8 cellular contexts compared by ENCODE assay signal in the genomic region with DNA sequence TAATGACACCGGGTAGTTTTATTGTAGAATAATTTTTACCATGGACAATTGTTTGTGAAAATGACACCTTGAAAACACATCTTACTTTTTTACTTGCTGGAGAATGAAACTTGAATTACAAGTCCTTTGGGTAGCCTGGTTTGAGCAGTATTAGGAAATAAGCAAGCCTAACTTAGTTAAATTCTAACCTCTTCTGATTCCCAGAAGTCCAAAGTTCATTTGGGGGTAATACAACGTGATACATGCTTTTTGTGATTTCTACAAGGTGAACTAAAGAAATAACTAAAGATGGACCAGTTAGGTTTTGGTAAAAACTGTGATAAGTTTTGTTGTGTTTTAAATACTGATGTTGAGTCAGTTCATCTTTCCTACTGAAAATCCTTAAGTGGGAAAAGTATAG.
A peak's percentile ranks its signal among the peaks of the same experiment; 100 is the strongest.
DNase-seq lines count a peak whose midpoint lies in the region; ATAC-seq, FAIRE-seq and TF ChIP-seq lines count a peak whose summit lies in the region.

No MANE protein-coding gene starts in this region.

- H3K27me3 ChIP-seq in GM23338 (ENCODE audit: insufficient read depth) (no peaks in the 10 kb centered on the region), upper lobe of left lung (no peaks in the 10 kb centered on the region)

- TF ChIP-seq POLR2A in upper lobe of left lung (IDR thresholded peaks at IDR 0.05) = no peak

- no peak for ATAC-seq in GM23338
- ATAC-seq in GM18858 (IDR thresholded peaks at IDR 0.05; ENCODE audit: unreplicated experiment) = no peak
- no peak for ATAC-seq in upper lobe of left lung (ENCODE audit: low FRiP score in 2 of 2)

- no peaks in the 10 kb centered on the region for H3K9me3 ChIP-seq in upper lobe of left lung

- H2AFZ ChIP-seq in GM23338 = no peak overlapping the region

- no peaks in the 10 kb centered on the region for H3F3A ChIP-seq in GM23338 (replicated peaks; ENCODE audit: low read depth)

- H3K4me3 ChIP-seq in GM23338 (no peak overlapping the region), fibroblast of pulmonary artery (replicated peaks; ENCODE audit: low read depth, low read length) (peak overlapping the region; percentile 56), upper lobe of left lung (peak overlapping the region in 2 of 4 donors; percentile 52 to 57)

- H3K36me3 ChIP-seq in GM23338 (ENCODE audit: insufficient read depth) (no peaks in the 10 kb centered on the region; the same call in 1 of the 2 replicates), upper lobe of left lung (peaks cover 0 to 3% (median under 1%) of the 10 kb centered on the region in 4 donors)

- H3K4me1 Mint-ChIP-seq in GM23338 = peaks cover 26% of the 10 kb centered on the region

- TF ChIP-seq CTCF in GM23338 (conservative IDR thresholded peaks at IDR 0.05; ENCODE audit: low read depth in 2 of 2) = no peak
- TF ChIP-seq CTCF in VCaP (conservative IDR thresholded peaks at IDR 0.05) = no peak
- TF ChIP-seq CTCF in fibroblast of pulmonary artery (IDR thresholded peaks at IDR 0.05; ENCODE audit: low read length, missing control alignments) = no peak
- TF ChIP-seq CTCF in upper lobe of left lung (IDR thresholded peaks at IDR 0.05) = no peak

- no peaks in the 10 kb centered on the region for H3K9me2 ChIP-seq in GM23338 (ENCODE audit: insufficient read depth)

- no peaks in the 10 kb centered on the region for H3K9me3 Mint-ChIP-seq in GM23338

- WGBS in upper lobe of left lung, 2 donors = 53 to 56% methylated on average over 2 of the region's 2 CpGs

- peaks cover 6% of the 10 kb centered on the region for H3K36me3 Mint-ChIP-seq in GM23338 (ENCODE audit: low read depth)

- no peak overlapping the region for H3K27ac Mint-ChIP-seq in GM23338

- H3K4me1 ChIP-seq in GM23338 (ENCODE audit: insufficient read depth) = peaks cover 5% of the 10 kb centered on the region
- H3K4me1 ChIP-seq in upper lobe of left lung = peaks cover 17 to 26% (median 19%) of the 10 kb centered on the region in 4 donors

- H3K79me2 ChIP-seq in GM23338 (replicated peaks; ENCODE audit: insufficient read depth) = 0 out of 2 replicates have a peak, but pooled peaks cover 4% of the 10 kb centered on the region

- peak overlapping the region; percentile 70; the same call in 1 of the 2 replicates for H3K4me2 ChIP-seq in GM23338

- DNase-seq in GM23338 (ENCODE audit: low spot score) (no peak), fibroblast of pulmonary artery (ENCODE audit: low read depth) (no peak), renal cortical epithelial cell (ENCODE audit: low read depth) (peak; percentile 79), urothelium cell line (ENCODE audit: low spot score) (no peak), upper lobe of left lung (no peak), NCI-H524 treated with DMSO at 0.1 percent for 48 hours (lab: John Stamatoyannopoulos, UW) (no peak)

- TF ChIP-seq EP300 in upper lobe of left lung (IDR thresholded peaks at IDR 0.05) = no peak

- H3K4me3 Mint-ChIP-seq in GM23338 = no peak overlapping the region

- H3K27ac ChIP-seq in GM23338 (ENCODE audit: low read depth) (no peak overlapping the region), VCaP (peak overlapping the region; percentile 78), upper lobe of left lung (peak overlapping the region in 2 of 4 donors; percentile 33 to 39)

- H4K20me1 ChIP-seq in GM23338 (replicated peaks; ENCODE audit: insufficient read depth) = no peaks in the 10 kb centered on the region

- H3K27me3 Mint-ChIP-seq in GM23338 (ENCODE audit: insufficient read depth, low read depth, poor library complexity) = peaks cover 11% of the 10 kb centered on the region

- FAIRE-seq in urothelium cell line (lab: Jason Lieb, UNC) = no peak

TF ChIP-seq in GM23338, 12 proteins besides CTCF, POLR2A, EP300 and RAD21:
- TF ChIP-seq ZNF331 (CRISPR knock-in tag; IDR thresholded peaks at IDR 0.05; ENCODE audit: low read depth) = no peak
- TF ChIP-seq, protein P1, sequence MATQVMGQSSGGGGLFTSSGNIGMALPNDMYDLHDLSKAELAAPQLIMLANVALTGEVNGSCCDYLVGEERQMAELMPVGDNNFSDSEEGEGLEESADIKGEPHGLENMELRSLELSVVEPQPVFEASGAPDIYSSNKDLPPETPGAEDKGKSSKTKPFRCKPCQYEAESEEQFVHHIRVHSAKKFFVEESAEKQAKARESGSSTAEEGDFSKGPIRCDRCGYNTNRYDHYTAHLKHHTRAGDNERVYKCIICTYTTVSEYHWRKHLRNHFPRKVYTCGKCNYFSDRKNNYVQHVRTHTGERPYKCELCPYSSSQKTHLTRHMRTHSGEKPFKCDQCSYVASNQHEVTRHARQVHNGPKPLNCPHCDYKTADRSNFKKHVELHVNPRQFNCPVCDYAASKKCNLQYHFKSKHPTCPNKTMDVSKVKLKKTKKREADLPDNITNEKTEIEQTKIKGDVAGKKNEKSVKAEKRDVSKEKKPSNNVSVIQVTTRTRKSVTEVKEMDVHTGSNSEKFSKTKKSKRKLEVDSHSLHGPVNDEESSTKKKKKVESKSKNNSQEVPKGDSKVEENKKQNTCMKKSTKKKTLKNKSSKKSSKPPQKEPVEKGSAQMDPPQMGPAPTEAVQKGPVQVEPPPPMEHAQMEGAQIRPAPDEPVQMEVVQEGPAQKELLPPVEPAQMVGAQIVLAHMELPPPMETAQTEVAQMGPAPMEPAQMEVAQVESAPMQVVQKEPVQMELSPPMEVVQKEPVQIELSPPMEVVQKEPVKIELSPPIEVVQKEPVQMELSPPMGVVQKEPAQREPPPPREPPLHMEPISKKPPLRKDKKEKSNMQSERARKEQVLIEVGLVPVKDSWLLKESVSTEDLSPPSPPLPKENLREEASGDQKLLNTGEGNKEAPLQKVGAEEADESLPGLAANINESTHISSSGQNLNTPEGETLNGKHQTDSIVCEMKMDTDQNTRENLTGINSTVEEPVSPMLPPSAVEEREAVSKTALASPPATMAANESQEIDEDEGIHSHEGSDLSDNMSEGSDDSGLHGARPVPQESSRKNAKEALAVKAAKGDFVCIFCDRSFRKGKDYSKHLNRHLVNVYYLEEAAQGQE (IDR thresholded peaks at IDR 0.05; ENCODE audit: unreplicated experiment) = no peak
- no peak for TF ChIP-seq EZH2 (IDR thresholded peaks at IDR 0.05; ENCODE audit: low read depth, unreplicated experiment)
- no peak for TF ChIP-seq STAT1 (IDR thresholded peaks at IDR 0.05; ENCODE audit: unreplicated experiment)
- TF ChIP-seq JUNB (IDR thresholded peaks at IDR 0.05; ENCODE audit: unreplicated experiment) = no peak
- TF ChIP-seq NANOG (IDR thresholded peaks at IDR 0.05; ENCODE audit: borderline replicate concordance) = no peak
- no peak for TF ChIP-seq POLR2AphosphoS5 (IDR thresholded peaks at IDR 0.05; ENCODE audit: low read depth)
